In genomic region chr9:126796758-126797157, GRCh38 we compare ENCODE assay signal across 2 cellular contexts.
TF ChIP-seq lines count a peak whose summit lies in the region.

No MANE protein-coding gene starts in this region.

TF ChIP-seq in Ishikawa, 13 proteins besides CTCF, POLR2A, EP300 and RAD21 (continued from another document):
- TF ChIP-seq, protein P1, sequence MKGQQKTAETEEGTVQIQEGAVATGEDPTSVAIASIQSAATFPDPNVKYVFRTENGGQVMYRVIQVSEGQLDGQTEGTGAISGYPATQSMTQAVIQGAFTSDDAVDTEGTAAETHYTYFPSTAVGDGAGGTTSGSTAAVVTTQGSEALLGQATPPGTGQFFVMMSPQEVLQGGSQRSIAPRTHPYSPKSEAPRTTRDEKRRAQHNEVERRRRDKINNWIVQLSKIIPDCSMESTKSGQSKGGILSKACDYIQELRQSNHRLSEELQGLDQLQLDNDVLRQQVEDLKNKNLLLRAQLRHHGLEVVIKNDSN (IDR thresholded peaks at IDR 0.05) = 0 out of 2 replicates have a peak, but pooled peaks have one; percentile 48
- no peak for TF ChIP-seq TAF1 (IDR thresholded peaks at IDR 0.05; ENCODE audit: low read depth)

TF ChIP-seq in H1, 55 proteins besides CTCF, POLR2A, EP300 and RAD21 (continued from another document):
- TF ChIP-seq, protein P2, sequence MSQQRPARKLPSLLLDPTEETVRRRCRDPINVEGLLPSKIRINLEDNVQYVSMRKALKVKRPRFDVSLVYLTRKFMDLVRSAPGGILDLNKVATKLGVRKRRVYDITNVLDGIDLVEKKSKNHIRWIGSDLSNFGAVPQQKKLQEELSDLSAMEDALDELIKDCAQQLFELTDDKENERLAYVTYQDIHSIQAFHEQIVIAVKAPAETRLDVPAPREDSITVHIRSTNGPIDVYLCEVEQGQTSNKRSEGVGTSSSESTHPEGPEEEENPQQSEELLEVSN (IDR thresholded peaks at IDR 0.05) = no peak
- TF ChIP-seq TBP (IDR thresholded peaks at IDR 0.05; ENCODE audit: low read depth, low read length) = no peak
- TF ChIP-seq POLR2AphosphoS5 (IDR thresholded peaks at IDR 0.05; ENCODE audit: low read depth, low read length) = no peak
- TF ChIP-seq HDAC6 (IDR thresholded peaks at IDR 0.05; ENCODE audit: low read depth, low read length) = no peak
- TF ChIP-seq CREB1 (IDR thresholded peaks at IDR 0.05) = no peak
- no peak for TF ChIP-seq BCL11A (IDR thresholded peaks at IDR 0.05; ENCODE audit: low read depth in 2 of 2, low read length in 2 of 2)
- TF ChIP-seq USF2 (IDR thresholded peaks at IDR 0.05; ENCODE audit: low read length) = no peak
- no peak for TF ChIP-seq SIRT6 (IDR thresholded peaks at IDR 0.05; ENCODE audit: low read length)
- no peak for TF ChIP-seq TAF1 (IDR thresholded peaks at IDR 0.05; ENCODE audit: low read depth, low read length)
- no peak for TF ChIP-seq SIN3A (conservative IDR thresholded peaks at IDR 0.05 in 1 of 2, IDR thresholded peaks at IDR 0.05 in 1 of 2; ENCODE audit: low read depth in 1 of 2, low read length in 2 of 2)
- TF ChIP-seq TEAD4 (IDR thresholded peaks at IDR 0.05; ENCODE audit: low read depth, low read length) = no peak
- TF ChIP-seq CHD2 (IDR thresholded peaks at IDR 0.05; ENCODE audit: low read length) = no peak
- no peak for TF ChIP-seq CBX8 (IDR thresholded peaks at IDR 0.05; ENCODE audit: borderline replicate concordance, low read depth, low read length)
TF ChIP-seq in H1: peak in this region for 0.
